Comparison of ENCODE assay signal across 11 cellular contexts in the genomic region with DNA sequence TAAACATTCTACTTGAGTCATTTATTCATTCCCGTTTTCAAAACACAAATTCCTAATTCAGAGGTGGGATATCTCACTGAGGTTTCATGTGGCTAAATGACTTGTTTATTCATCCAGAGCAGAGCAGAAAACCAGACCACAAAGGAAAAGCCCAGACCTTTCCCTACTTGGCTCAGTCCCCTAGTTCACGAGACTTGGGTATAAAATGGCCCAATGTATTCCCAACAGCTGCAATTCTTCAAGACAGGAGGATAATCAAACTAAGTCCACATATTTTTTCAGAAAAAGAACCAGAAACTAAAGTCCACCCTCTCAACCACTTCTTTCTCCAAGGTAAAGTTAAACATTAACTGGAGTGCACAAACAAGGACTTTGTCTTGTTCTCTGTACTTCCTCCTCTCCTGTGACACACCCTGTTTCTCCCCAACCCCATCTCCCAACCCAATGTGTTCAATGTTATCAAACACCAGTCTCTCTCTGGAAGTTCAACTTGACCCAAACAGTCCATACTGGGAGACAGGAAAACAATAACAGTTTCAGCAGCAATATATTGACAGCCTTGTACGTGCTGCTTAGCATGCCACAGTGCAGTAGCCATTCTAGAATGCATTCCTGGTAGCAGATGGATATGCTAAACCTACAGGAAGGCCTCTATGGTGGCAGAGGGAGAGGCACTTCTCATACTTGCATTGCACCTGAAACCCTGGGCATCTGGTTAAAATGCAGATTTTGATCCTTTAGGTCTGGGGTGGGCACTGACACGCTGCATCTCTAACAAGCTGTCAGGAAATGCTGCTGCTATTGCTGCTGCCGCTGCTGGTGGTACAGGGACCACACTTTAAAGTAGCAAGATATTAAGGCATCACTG.
A peak's percentile ranks its signal among the peaks of the same experiment; 100 is the strongest.
DNase-seq lines count a peak whose midpoint lies in the region; ATAC-seq and TF ChIP-seq lines count a peak whose summit lies in the region.
"Had no signal": no experiment of that assay in that cellular context is flagged by ENCODE, and none has a peak within 500 bp of the region (broad histone marks: within the 10 kb centered on the region; RNA-seq: fewer than 3 reads in every experiment).

No MANE protein-coding gene starts in this region.

- H3K9ac ChIP-seq in OCI-LY3 (ENCODE audit: low read length): no peak overlapping the region
- H3K9ac ChIP-seq: BLaER1 had no signal

- H3K27me3 ChIP-seq in OCI-LY3 (ENCODE audit: low read depth, low read length): no peaks in the 10 kb centered on the region
- H3K27me3 ChIP-seq in left lung: no peaks in the 10 kb centered on the region
- H3K27me3 ChIP-seq: BLaER1 had no signal

- H3K79me2 ChIP-seq in OCI-LY3 (ENCODE audit: low read length): no peaks in the 10 kb centered on the region

- H3K27ac Mint-ChIP-seq in Calu3 (ENCODE audit: unreplicated experiment): peak overlapping the region; percentile 87
- no peak overlapping the region for H3K27ac Mint-ChIP-seq in activated naive CD8-positive, alpha-beta T cell treated with anti-CD3 and anti-CD28 coated beads, Interleukin-2, amount 50 U/mL, for 24 hours

- H3K9me3 ChIP-seq in OCI-LY3 (ENCODE audit: insufficient read depth, low read length) (no peaks in the 10 kb centered on the region), left lung (no peaks in the 10 kb centered on the region)

- H3K27me3 Mint-ChIP-seq in Calu3 (ENCODE audit: unreplicated experiment): no peaks in the 10 kb centered on the region
- peaks cover 12% of the 10 kb centered on the region for H3K27me3 Mint-ChIP-seq in activated naive CD8-positive, alpha-beta T cell treated with anti-CD3 and anti-CD28 coated beads, Interleukin-2, amount 50 U/mL, for 24 hours

- no peaks in the 10 kb centered on the region for H4K20me1 ChIP-seq in OCI-LY3 (ENCODE audit: insufficient read depth, low read length)
- H4K20me1 ChIP-seq: BLaER1 had no signal

- no TSS peak for BruUV-seq in Calu3 (replicated peaks; lab: Mats Ljungman, UMichigan)

- H3K27ac ChIP-seq in OCI-LY3 (ENCODE audit: low read length): no peak overlapping the region
- H3K27ac ChIP-seq in left lung: peak overlapping the region; percentile 6 to 69
- H3K27ac ChIP-seq: BLaER1 had no signal

- no peaks in the 10 kb centered on the region for H3K9me3 Mint-ChIP-seq in Calu3 (ENCODE audit: low read depth, unreplicated experiment)
- H3K9me3 Mint-ChIP-seq in activated naive CD8-positive, alpha-beta T cell treated with anti-CD3 and anti-CD28 coated beads, Interleukin-2, amount 50 U/mL, for 24 hours: no peaks in the 10 kb centered on the region

- H3K4me1 Mint-ChIP-seq in Calu3 (ENCODE audit: low read depth, unreplicated experiment): peaks cover 40% of the 10 kb centered on the region
- no peaks in the 10 kb centered on the region for H3K4me1 Mint-ChIP-seq in activated naive CD8-positive, alpha-beta T cell treated with anti-CD3 and anti-CD28 coated beads, Interleukin-2, amount 50 U/mL, for 24 hours

- intact Hi-C loops in Calu3 (cut with micrococcal nuclease; ENCODE audit: unreplicated experiment) (no loop called here), left lung (cut with DNase I) (no loop called here)

- no peaks in the 10 kb centered on the region for H3K36me3 ChIP-seq in OCI-LY3 (replicated peaks; ENCODE audit: low read depth, low read length)
- H3K36me3 ChIP-seq in left lung: no peaks in the 10 kb centered on the region
- H3K36me3 ChIP-seq: BLaER1 had no signal

- H3K4me2 ChIP-seq in OCI-LY3 (ENCODE audit: low read length): peak overlapping the region; percentile 29
- H3K4me2 ChIP-seq: BLaER1 had no signal

- H2AFZ ChIP-seq in OCI-LY3 (ENCODE audit: low read depth, low read length): no peak overlapping the region

- no peak overlapping the region for H3K4me3 ChIP-seq in OCI-LY3 (ENCODE audit: low read length)
- no peak overlapping the region for H3K4me3 ChIP-seq in left lung
- H3K4me3 ChIP-seq: BLaER1 had no signal

- ATAC-seq in GM21737 (IDR thresholded peaks at IDR 0.05; ENCODE audit: unreplicated experiment) (peak; percentile 81), left lung (peak; percentile 85)
- no peak for ATAC-seq in activated naive CD8-positive, alpha-beta T cell treated with anti-CD3 and anti-CD28 coated beads, Interleukin-2, amount 50 U/mL, for 24 hours

- peak; percentile 72 for DNase-seq in Calu3
- no peak for DNase-seq in left lung
- DNase-seq in activated naive CD4-positive, alpha-beta T cell (lab: John Stamatoyannopoulos, UW): no peak
- no peak for DNase-seq in activated naive CD8-positive, alpha-beta T cell treated with anti-CD3 and anti-CD28 coated beads, Interleukin-2, amount 50 U/mL, for 24 hours
- DNase-seq in stimulated activated naive CD4-positive, alpha-beta T cell treated with Interleukin-2 at 50 U/mL for 16 hours (lab: John Stamatoyannopoulos, UW): no peak
- no peak for DNase-seq in GM10266 (ENCODE audit: extremely low spot score)
- DNase-seq: activated gamma-delta T cell, NCI-H1092 had no signal

- H3K4me1 ChIP-seq in OCI-LY3 (ENCODE audit: low read length) (peaks cover 19% of the 10 kb centered on the region), left lung (peaks cover 7 to 12% of the 10 kb centered on the region in 2 donors)
- H3K4me1 ChIP-seq: BLaER1 had no signal

- no peak for TF ChIP-seq CTCF in Calu3 (IDR thresholded peaks at IDR 0.05; ENCODE audit: unreplicated experiment)
- TF ChIP-seq CTCF in OCI-LY3 (IDR thresholded peaks at IDR 0.05; ENCODE audit: low read depth, low read length): no peak
- no peak for TF ChIP-seq CTCF in left lung (IDR thresholded peaks at IDR 0.05)
- no peak for TF ChIP-seq CTCF in GM10266 (IDR thresholded peaks at IDR 0.05; ENCODE audit: control insufficient read depth, insufficient read depth, low read depth, missing control alignments)

- H3K36me3 Mint-ChIP-seq in Calu3 (ENCODE audit: insufficient read depth, unreplicated experiment): peaks cover 14% of the 10 kb centered on the region
- H3K36me3 Mint-ChIP-seq in activated naive CD8-positive, alpha-beta T cell treated with anti-CD3 and anti-CD28 coated beads, Interleukin-2, amount 50 U/mL, for 24 hours (ENCODE audit: low read depth): no peaks in the 10 kb centered on the region

- H3K4me3 Mint-ChIP-seq in Calu3 (ENCODE audit: low read depth, unreplicated experiment): peak overlapping the region; percentile 64
- no peak overlapping the region for H3K4me3 Mint-ChIP-seq in activated naive CD8-positive, alpha-beta T cell treated with anti-CD3 and anti-CD28 coated beads, Interleukin-2, amount 50 U/mL, for 24 hours

- CTCF ChIA-PET in Calu3 (lab: Charles Lee): interaction anchor here (1.3 kb wide), 1 partner anchor 111 kb away, joined by 5 read pairs; the partner anchor contains the start of gene INO80D
